In the genomic region with DNA sequence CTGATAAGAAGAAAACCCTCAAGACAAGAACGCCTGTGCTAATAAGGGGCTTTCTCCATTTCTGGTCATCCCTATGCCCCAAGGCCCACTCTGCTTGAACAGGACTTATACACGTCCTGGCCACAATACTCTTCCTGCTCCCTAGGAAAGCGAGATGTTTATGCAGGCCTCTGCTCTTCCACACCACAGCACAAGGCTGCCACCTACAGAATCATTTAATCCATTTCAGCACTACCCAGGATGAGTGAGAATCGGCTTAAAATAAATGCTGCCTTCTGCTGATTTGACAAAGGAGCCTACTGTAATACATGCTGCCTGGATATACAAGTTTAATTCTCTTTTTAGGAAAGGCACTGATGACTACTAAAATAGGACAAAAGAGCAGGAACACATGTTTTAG, we compare ENCODE assay signal across 8 cellular contexts. TPM values are rescaled to one million over a fixed set of nuclear protein-coding genes. Genes with fewer than 3 reads are reported as not detected.
A peak's percentile ranks its signal among the peaks of the same experiment; 100 is the strongest.
DNase-seq lines count a peak whose midpoint lies in the region; ATAC-seq and TF ChIP-seq lines count a peak whose summit lies in the region.

No MANE protein-coding gene starts in this region.

- ATAC-seq in HG03097 (IDR thresholded peaks at IDR 0.05; ENCODE audit: low FRiP score, unreplicated experiment): peak; percentile 50
- ATAC-seq in HG03565 (IDR thresholded peaks at IDR 0.05; ENCODE audit: unreplicated experiment): no peak
- no peak for ATAC-seq in HG02938 (IDR thresholded peaks at IDR 0.05; ENCODE audit: unreplicated experiment)

- CTCF ChIA-PET in BJ (lab: Yijun Ruan, JAX): no interaction called here
- CTCF ChIA-PET in PC-9 (lab: Charles Lee): no interaction called here

- H3K9me3 ChIP-seq in PC-9 (ENCODE audit: insufficient read depth, low read depth) (no peaks in the 10 kb centered on the region), fibroblast of lung (ENCODE audit: control insufficient read depth, insufficient read depth, low read depth, low read length) (no peaks in the 10 kb centered on the region)

- H2AFZ ChIP-seq in PC-9 (no peak overlapping the region), fibroblast of lung (ENCODE audit: low read length) (no peak overlapping the region)

- H3K9ac ChIP-seq in fibroblast of lung (ENCODE audit: insufficient read depth, low read length): no peak overlapping the region

- no peaks in the 10 kb centered on the region for H3K36me3 ChIP-seq in BJ (ENCODE audit: control insufficient read depth, insufficient read depth, low read length)
- no peaks in the 10 kb centered on the region for H3K36me3 ChIP-seq in PC-9 (ENCODE audit: low read depth)
- no peaks in the 10 kb centered on the region for H3K36me3 ChIP-seq in fibroblast of lung (ENCODE audit: control insufficient read depth, insufficient read depth, low read length)

- intact Hi-C loops in PC-9 (cut with micrococcal nuclease; ENCODE audit: unreplicated experiment): no loop called here

- POLR2A ChIA-PET in BJ (lab: Charles Lee) (no interaction called here), PC-9 (lab: Charles Lee; ENCODE audit: unreplicated experiment) (no interaction called here)

- H3K4me1 ChIP-seq in PC-9 (replicated peaks; ENCODE audit: insufficient read depth) (no peaks in the 10 kb centered on the region), fibroblast of lung (ENCODE audit: control insufficient read depth, extremely low read depth, insufficient read depth, low read length) (no peaks in the 10 kb centered on the region)

- H4K20me1 ChIP-seq in PC-9 (ENCODE audit: insufficient read depth) (no peaks in the 10 kb centered on the region), fibroblast of lung (ENCODE audit: control insufficient read depth, extremely low read depth, insufficient read depth, low read length) (no peaks in the 10 kb centered on the region)

- DNase-seq in BJ (ENCODE audit: low read depth) (no peak), PC-9 (peak; percentile 9 to 47), fibroblast of lung (ENCODE audit: low read depth in 2 of 2) (peak; percentile 68 to 76), occipital lobe (lab: John Stamatoyannopoulos, UW) (peak; percentile 9), activated T-cell treated with anti-CD3 and anti-CD28 coated beads for 4 hours (no peak)

- no peaks in the 10 kb centered on the region for H3K79me2 ChIP-seq in PC-9 (ENCODE audit: low read depth)
- H3K79me2 ChIP-seq in fibroblast of lung (ENCODE audit: control insufficient read depth, insufficient read depth, low read length): no peaks in the 10 kb centered on the region

- H3K4me2 ChIP-seq in PC-9 (no peak overlapping the region), fibroblast of lung (ENCODE audit: extremely low read depth, insufficient read depth, low read length) (no peak overlapping the region)

- no peaks in the 10 kb centered on the region for H3K9me2 ChIP-seq in PC-9 (ENCODE audit: insufficient read depth)

- H3K4me3 ChIP-seq in BJ (ENCODE audit: low read depth, low read length): no peak overlapping the region
- H3K4me3 ChIP-seq in PC-9: no peak overlapping the region
- no peak overlapping the region for H3K4me3 ChIP-seq in fibroblast of lung (replicated peaks in 1 of 4; ENCODE audit: control extremely low read depth in 1 of 4, insufficient read depth in 1 of 4, low read depth in 3 of 4, low read length in 4 of 4)

- H3F3A ChIP-seq in PC-9 (ENCODE audit: insufficient read depth, low read depth): no peaks in the 10 kb centered on the region

- no peaks in the 10 kb centered on the region for H3K27me3 ChIP-seq in BJ (ENCODE audit: control insufficient read depth, insufficient read depth, low read length)
- H3K27me3 ChIP-seq in PC-9 (ENCODE audit: insufficient read depth, low read depth): no peaks in the 10 kb centered on the region
- H3K27me3 ChIP-seq in fibroblast of lung (ENCODE audit: control insufficient read depth, insufficient read depth, low read length): no peaks in the 10 kb centered on the region

- no TSS peak for BruUV-seq in PC-9 (replicated peaks; lab: Mats Ljungman, UMichigan)

- H3K27ac ChIP-seq in PC-9 (no peak overlapping the region), fibroblast of lung (ENCODE audit: insufficient read depth, low read length) (no peak overlapping the region)

- peak; percentile 56 for TF ChIP-seq CTCF in BJ (IDR thresholded peaks at IDR 0.05; ENCODE audit: insufficient read depth, low read depth, low read length)
- peak; percentile 70 for TF ChIP-seq CTCF in PC-9 (conservative IDR thresholded peaks at IDR 0.05)
- peak; percentile 56 to 61 for TF ChIP-seq CTCF in fibroblast of lung (conservative IDR thresholded peaks at IDR 0.05 in 1 of 2, IDR thresholded peaks at IDR 0.05 in 1 of 2; ENCODE audit: low read depth in 1 of 2, low read length in 2 of 2)

RNA-seq across cellular contexts. Expression of gene FRRS1, which starts 29.4 kb away (rescaled TPM):
- polyA plus RNA-seq in BJ (2011; rRNA removed) (0.93 and 2.8 TPM in 2 replicates), fibroblast of lung (5.7 and 10.3 TPM in 2 replicates)
- polyA minus RNA-seq in BJ (2011; rRNA and poly(A)+ RNA removed): 1.6 and 2.9 TPM in 2 replicates
- total RNA-seq in PC-9 (2021) (4.1 and 7.3 TPM in 2 replicates), fibroblast of lung (27.0 and 32.7 TPM in 2 replicates), occipital lobe (1.9 TPM)
- 3.8 and 5.1 TPM in 2 replicates for polyA plus RNA-seq in fibroblast of lung (2012)
- polyA minus RNA-seq in fibroblast of lung (ENCODE audit: low replicate concordance): 6.3 and 14.8 TPM in 2 replicates

Comparison
In these comparisons a context has a peak if more than half of its experiments do, and no peak if none do; other contexts are left out.
1. DNase-seq: peak in PC-9 (2 of 2), fibroblast of lung (2 of 2) and occipital lobe (single experiment); none in BJ (single experiment) and activated T-cell treated with anti-CD3 and anti-CD28 coated beads for 4 hours (single experiment).
2. Peak in every context shown above with its lines, with median percentiles within 50 percentile points of each other: CTCF ChIP-seq.